Comparison of ENCODE assay signal across 20 cellular contexts in genomic region chr5:53291047-53291446, GRCh38.
"Had no signal": no experiment of that assay in that cellular context is flagged by ENCODE, and none has a peak within 500 bp of the region (broad histone marks: within the 10 kb centered on the region; RNA-seq: fewer than 3 reads in every experiment).

No MANE protein-coding gene starts in this region.

- H3K4me3 ChIP-seq: dorsolateral prefrontal cortex, esophagus muscularis mucosa, lung, neural progenitor cell, right lobe of liver, suprapubic skin, transverse colon, vagina had no signal

- H3K36me3 ChIP-seq: esophagus muscularis mucosa, neural progenitor cell, right lobe of liver, suprapubic skin, transverse colon, vagina had no signal

- H2AFZ ChIP-seq: neural progenitor cell, parathyroid adenoma had no signal

- FAIRE-seq: small intestine had no signal

- H3K4me1 ChIP-seq: esophagus muscularis mucosa, neural progenitor cell, parathyroid adenoma, right lobe of liver, transverse colon, vagina had no signal

- DNase-seq: cerebellar nuclear complex; cortex of kidney; dorsolateral prefrontal cortex; effector CD4-positive, alpha-beta T cell; left cardiac atrium; left ventricle myocardium superior; naive thymus-derived CD4-positive, alpha-beta T cell; right lobe of liver; small intestine; stimulated activated CD4-positive, alpha-beta T cell treated with anti-CD3 and anti-CD28 coated beads, Interleukin-15, amount 100 ng/mL, for 24 hours; stimulated activated CD4-positive, alpha-beta T cell treated with anti-CD3 and anti-CD28 coated beads, Interleukin-2, amount 100 ng/mL, for 48 hours; stimulated activated naive B cell treated with anti-CD40 and anti-IgM and Interleukin-4, amounts not matched to agents 10 μg/mL and 1 μg/mL and 100 μg/mL, for 72 hours; transverse colon had no signal

- H3K4me2 ChIP-seq: neural progenitor cell had no signal

- H3K79me2 ChIP-seq: parathyroid adenoma had no signal

- H3K9ac ChIP-seq: neural progenitor cell, parathyroid adenoma had no signal

- H3K27ac ChIP-seq: dorsolateral prefrontal cortex, esophagus muscularis mucosa, foreskin keratinocyte, neural progenitor cell, parathyroid adenoma, right lobe of liver, suprapubic skin, transverse colon, vagina had no signal

- H3K27me3 ChIP-seq: esophagus muscularis mucosa, foreskin keratinocyte, neural progenitor cell, right lobe of liver, suprapubic skin, transverse colon, vagina had no signal

- ATAC-seq: foreskin keratinocyte; naive thymus-derived CD4-positive, alpha-beta T cell; stimulated activated naive B cell treated with anti-CD40 and anti-IgM and Interleukin-4, amounts not matched to agents 10 μg/mL and 1 μg/mL and 100 μg/mL, for 72 hours had no signal

- H3K9me3 ChIP-seq: right lobe of liver, suprapubic skin, vagina had no signal
